In genomic region chr2:223854741-223855140, GRCh38 we compare ENCODE assay signal across 17 cellular contexts. TPM values are rescaled to one million over a fixed set of nuclear protein-coding genes. Genes with fewer than 3 reads are reported as not detected.
A peak's percentile ranks its signal among the peaks of the same experiment; 100 is the strongest.
DNase-seq lines count a peak whose midpoint lies in the region; ATAC-seq lines count a peak whose summit lies in the region.
"Had no signal": no experiment of that assay in that cellular context is flagged by ENCODE, and none has a peak within 500 bp of the region (broad histone marks: within the 10 kb centered on the region; RNA-seq: fewer than 3 reads in every experiment).

No MANE protein-coding gene starts in this region.

- CTCF ChIA-PET in activated CD8-positive, alpha-beta memory T cell treated with anti-CD3 and anti-CD28 coated beads, Interleukin-2, amount 10 ng/mL, durations not matched to agents 7 days and 5 days (lab: Charles Lee), result interaction anchor here (0.7 to 1.7 kb wide), 2 partner anchors 8 to 17 kb away, joined by 3 to 4 read pairs; no protein-coding TSS in a partner anchor

- H3K36me3 Mint-ChIP-seq in activated CD8-positive, alpha-beta memory T cell treated with anti-CD3 and anti-CD28 coated beads, Interleukin-2, amount 10 ng/mL, durations not matched to agents 7 days and 5 days, result peaks cover 39% of the 10 kb centered on the region
- H3K36me3 Mint-ChIP-seq in stimulated activated memory B cell treated with anti-CD40 and anti-IgM and Interleukin-4, amounts not matched to agents 10 μg/mL and 1 μg/mL and 100 μg/mL, for 72 hours, result peaks cover 44% of the 10 kb centered on the region

- peak overlapping the region; percentile 23 for H3K4me3 Mint-ChIP-seq in activated CD8-positive, alpha-beta memory T cell treated with anti-CD3 and anti-CD28 coated beads, Interleukin-2, amount 10 ng/mL, durations not matched to agents 7 days and 5 days
- H3K4me3 Mint-ChIP-seq in stimulated activated memory B cell treated with anti-CD40 and anti-IgM and Interleukin-4, amounts not matched to agents 10 μg/mL and 1 μg/mL and 100 μg/mL, for 72 hours, result peak overlapping the region; percentile 44
- H3K4me3 Mint-ChIP-seq: activated naive CD4-positive, alpha-beta T cell treated with anti-CD3 and anti-CD28 coated beads, Interleukin-2, amount 10 ng/mL, durations not matched to agents 7 days and 5 days; CD4-positive, alpha-beta T cell; mesothelial cell of epicardium had no signal

- no peaks in the 10 kb centered on the region for H3K27me3 Mint-ChIP-seq in activated CD8-positive, alpha-beta memory T cell treated with anti-CD3 and anti-CD28 coated beads, Interleukin-2, amount 10 ng/mL, durations not matched to agents 7 days and 5 days
- H3K27me3 Mint-ChIP-seq in stimulated activated memory B cell treated with anti-CD40 and anti-IgM and Interleukin-4, amounts not matched to agents 10 μg/mL and 1 μg/mL and 100 μg/mL, for 72 hours, result no peaks in the 10 kb centered on the region
- H3K27me3 Mint-ChIP-seq: activated naive CD4-positive, alpha-beta T cell treated with anti-CD3 and anti-CD28 coated beads, Interleukin-2, amount 10 ng/mL, durations not matched to agents 7 days and 5 days; CD4-positive, alpha-beta T cell had no signal

- H3K27ac Mint-ChIP-seq in activated CD8-positive, alpha-beta memory T cell treated with anti-CD3 and anti-CD28 coated beads, Interleukin-2, amount 10 ng/mL, durations not matched to agents 7 days and 5 days, result peak overlapping the region; percentile 63
- peak overlapping the region; percentile 66 for H3K27ac Mint-ChIP-seq in stimulated activated memory B cell treated with anti-CD40 and anti-IgM and Interleukin-4, amounts not matched to agents 10 μg/mL and 1 μg/mL and 100 μg/mL, for 72 hours
- H3K27ac Mint-ChIP-seq: activated naive CD4-positive, alpha-beta T cell treated with anti-CD3 and anti-CD28 coated beads, Interleukin-2, amount 10 ng/mL, durations not matched to agents 7 days and 5 days; CD4-positive, alpha-beta T cell had no signal

- intact Hi-C loops in Right ventricle myocardium inferior (cut with DNase I), result no loop called here

- H3K4me1 Mint-ChIP-seq in activated CD8-positive, alpha-beta memory T cell treated with anti-CD3 and anti-CD28 coated beads, Interleukin-2, amount 10 ng/mL, durations not matched to agents 7 days and 5 days, result peaks cover 41% of the 10 kb centered on the region
- H3K4me1 Mint-ChIP-seq in stimulated activated memory B cell treated with anti-CD40 and anti-IgM and Interleukin-4, amounts not matched to agents 10 μg/mL and 1 μg/mL and 100 μg/mL, for 72 hours, result peaks cover 35% of the 10 kb centered on the region

- ATAC-seq in activated CD8-positive, alpha-beta memory T cell treated with anti-CD3 and anti-CD28 coated beads, Interleukin-2, amount 10 ng/mL, durations not matched to agents 7 days and 5 days, result peak; percentile 38
- ATAC-seq in GM21786 (IDR thresholded peaks at IDR 0.05; ENCODE audit: unreplicated experiment) (peak; percentile 61), HG03378 (IDR thresholded peaks at IDR 0.05; ENCODE audit: unreplicated experiment) (peak; percentile 65), Right ventricle myocardium inferior (no peak)
- ATAC-seq in stimulated activated memory B cell treated with anti-CD40 and anti-IgM and Interleukin-4, amounts not matched to agents 10 μg/mL and 1 μg/mL and 100 μg/mL, for 72 hours, result peak; percentile 51
- ATAC-seq: right cardiac atrium had no signal

- H3K9me3 Mint-ChIP-seq in activated CD8-positive, alpha-beta memory T cell treated with anti-CD3 and anti-CD28 coated beads, Interleukin-2, amount 10 ng/mL, durations not matched to agents 7 days and 5 days (ENCODE audit: low read depth), result peaks cover 2% of the 10 kb centered on the region
- peaks cover 8% of the 10 kb centered on the region for H3K9me3 Mint-ChIP-seq in stimulated activated memory B cell treated with anti-CD40 and anti-IgM and Interleukin-4, amounts not matched to agents 10 μg/mL and 1 μg/mL and 100 μg/mL, for 72 hours
- H3K9me3 Mint-ChIP-seq: CD4-positive, alpha-beta T cell had no signal

- DNase-seq in activated CD8-positive, alpha-beta memory T cell treated with anti-CD3 and anti-CD28 coated beads, Interleukin-2, amount 10 ng/mL, durations not matched to agents 7 days and 5 days, result no peak
- DNase-seq in activated CD8-positive, alpha-beta memory T cell treated with anti-CD3 and anti-CD28 coated beads, Interleukin-2, amount 50 U/mL, for 4 hours, result no peak
- DNase-seq in HT-29 (ENCODE audit: low spot score) (no peak), Right ventricle myocardium inferior (ENCODE audit: missing footprints) (no peak)
- no peak for DNase-seq in stimulated activated CD4-positive, alpha-beta T cell treated with anti-CD3 and anti-CD28 coated beads, Interleukin-4, amount 100 ng/mL, for 4 hours
- DNase-seq: activated naive CD4-positive, alpha-beta T cell treated with anti-CD3 and anti-CD28 coated beads, Interleukin-2, amount 10 ng/mL, durations not matched to agents 7 days and 5 days; CD4-positive, alpha-beta T cell; kidney; NCI-H1694; NCI-H510A treated with DMSO at 0.1 percent for 48 hours; right cardiac atrium; stimulated activated CD4-positive, alpha-beta T cell treated with anti-CD3 and anti-CD28 coated beads, Interleukin-1b, Interleukin-23, amount 100 ng/mL, for 48 hours; WERI-Rb-1 had no signal

RNA-seq across cellular contexts. Expression of gene AP1S3, which starts 17.4 kb away (rescaled TPM):
- 10 to 100 TPM; 12.9 to 13.5 TPM for total RNA-seq in activated CD8-positive, alpha-beta memory T cell treated with anti-CD3 and anti-CD28 coated beads, Interleukin-2, amount 10 ng/mL, durations not matched to agents 7 days and 5 days
- total RNA-seq in HT-29 (2014; rRNA removed; shearing (Covaris generic)), result 14.1 and 16.3 TPM in 2 replicates
- 0.35 TPM for total RNA-seq in Right ventricle myocardium inferior

Comparison
In these comparisons a context has a peak if more than half of its experiments do, and no peak if none do; other contexts are left out.
1. RNA of gene AP1S3, which starts 17.4 kb away (total RNA-seq): 14.1 to 16.3 TPM in HT-29 and 12.9 to 13.5 TPM in activated CD8-positive, alpha-beta memory T cell treated with anti-CD3 and anti-CD28 coated beads, Interleukin-2, amount 10 ng/mL, durations not matched to agents 7 days and 5 days; 0.35 TPM in Right ventricle myocardium inferior (single experiment); every median in the first group is over 10 times any median in the second.